Comparison of ENCODE assay signal across 22 cellular contexts in genomic region chr7:112360681-112361080, GRCh38.
"Had no signal": no experiment of that assay in that cellular context is flagged by ENCODE, and none has a peak within 500 bp of the region (broad histone marks: within the 10 kb centered on the region; RNA-seq: fewer than 3 reads in every experiment).

No MANE protein-coding gene starts in this region.

- H3K27me3 ChIP-seq: cardiac muscle cell, heart right ventricle, neutrophil, pancreas, tibial artery, uterus had no signal

- ATAC-seq: heart right ventricle; natural killer cell treated with Interleukin-12 subunit alpha and Interleukin-12 subunit beta and Interleukin-15 and Interleukin-18, amount 100 ng/mL, for 72 hours; pancreas; right cardiac atrium; stimulated activated naive CD8-positive, alpha-beta T cell treated with anti-CD3 and anti-CD28 coated beads, Interleukin-15, Interleukin-2, amounts not matched to agents 100 U/mL and 50 U/mL, for 24 hours; WTC11 had no signal

- H3K4me1 ChIP-seq: pancreas, tibial artery, uterus had no signal

- H3K36me3 ChIP-seq: cardiac muscle cell, heart right ventricle, neutrophil, pancreas, tibial artery, uterus had no signal

- H3K27ac ChIP-seq: cardiac muscle cell, heart right ventricle, neutrophil, pancreas, psoas muscle, tibial artery, uterus had no signal

- H3K4me3 ChIP-seq: cardiac muscle cell, heart right ventricle, pancreas, psoas muscle, tibial artery, uterus had no signal

- H3K9me3 ChIP-seq: neutrophil, pancreas had no signal

- DNase-seq: activated CD8-positive, alpha-beta memory T cell treated with anti-CD3 and anti-CD28 coated beads for 24 hours; activated CD8-positive, alpha-beta memory T cell treated with anti-CD3 and anti-CD28 coated beads, Interleukin-2, amount 50 U/mL, for 4 hours; activated naive CD4-positive, alpha-beta T cell treated with Interleukin-2 at 50 U/mL for 16 hours; activated naive CD8-positive, alpha-beta T cell treated with anti-CD3 and anti-CD28 coated beads for 36 hours; activated T-cell treated with anti-CD3 and anti-CD28 coated beads, Interleukin-2, amount 50 U/mL, for 24 hours; amniotic stem cell; heart right ventricle; kidney; pancreas; psoas muscle; right cardiac atrium; stimulated activated CD4-positive, alpha-beta T cell treated with anti-CD3 and anti-CD28 coated beads, Interleukin-12 subunit alpha, Interleukin-12 subunit beta, amount 100 ng/mL, for 4 hours; stimulated activated CD4-positive, alpha-beta T cell treated with anti-CD3 and anti-CD28 coated beads, Interleukin-4, amount 100 ng/mL, for 4 hours; stimulated activated naive CD8-positive, alpha-beta T cell treated with anti-CD3 and anti-CD28 coated beads, Interleukin-15, Interleukin-2, amounts not matched to agents 100 U/mL and 50 U/mL, for 24 hours; substantia nigra; T-helper 9 cell; tibial artery; uterus had no signal
